In genomic region chr3:195883160-195883559, GRCh38 we compare ENCODE assay signal across 21 cellular contexts.
"Had no signal": no experiment of that assay in that cellular context is flagged by ENCODE, and none has a peak within 500 bp of the region (broad histone marks: within the 10 kb centered on the region; RNA-seq: fewer than 3 reads in every experiment).

No MANE protein-coding gene starts in this region.

- H3K9me3 Mint-ChIP-seq: endodermal cell; memory B cell; mesothelial cell of epicardium; natural killer cell; stimulated activated memory B cell treated with anti-CD40 and anti-IgM and Interleukin-4, amounts not matched to agents 10 μg/mL and 1 μg/mL and 100 μg/mL, for 72 hours; stimulated activated naive CD8-positive, alpha-beta T cell treated with anti-CD3 and anti-CD28 coated beads, Interleukin-15, Interleukin-2, amounts not matched to agents 100 ng/mL and 50 ng/mL, for 24 hours had no signal

- H3K27ac ChIP-seq: colonic mucosa, heart left ventricle, left lung, lower lobe of right lung, tibial nerve, upper lobe of right lung, vagina had no signal

- H3K36me3 Mint-ChIP-seq: natural killer cell had no signal

- H3K9me3 ChIP-seq: colonic mucosa, heart left ventricle, left lung, lower lobe of right lung, right atrium auricular region, tibial nerve, upper lobe of right lung, vagina had no signal

- H3K27ac Mint-ChIP-seq: endodermal cell; memory B cell; mesothelial cell of epicardium; natural killer cell; stimulated activated memory B cell treated with anti-CD40 and anti-IgM and Interleukin-4, amounts not matched to agents 10 μg/mL and 1 μg/mL and 100 μg/mL, for 72 hours; stimulated activated naive CD8-positive, alpha-beta T cell treated with anti-CD3 and anti-CD28 coated beads, Interleukin-15, Interleukin-2, amounts not matched to agents 100 ng/mL and 50 ng/mL, for 24 hours had no signal

- H3K4me3 Mint-ChIP-seq: endodermal cell; memory B cell; mesothelial cell of epicardium; natural killer cell; stimulated activated memory B cell treated with anti-CD40 and anti-IgM and Interleukin-4, amounts not matched to agents 10 μg/mL and 1 μg/mL and 100 μg/mL, for 72 hours; stimulated activated naive CD8-positive, alpha-beta T cell treated with anti-CD3 and anti-CD28 coated beads, Interleukin-15, Interleukin-2, amounts not matched to agents 100 ng/mL and 50 ng/mL, for 24 hours had no signal

- H3K27me3 ChIP-seq: colonic mucosa, heart left ventricle, left lung, right atrium auricular region, tibial nerve, upper lobe of right lung, vagina had no signal

- H3K27me3 Mint-ChIP-seq: memory B cell; stimulated activated memory B cell treated with anti-CD40 and anti-IgM and Interleukin-4, amounts not matched to agents 10 μg/mL and 1 μg/mL and 100 μg/mL, for 72 hours; stimulated activated naive CD8-positive, alpha-beta T cell treated with anti-CD3 and anti-CD28 coated beads, Interleukin-15, Interleukin-2, amounts not matched to agents 100 ng/mL and 50 ng/mL, for 24 hours had no signal

- H3K36me3 ChIP-seq: colonic mucosa had no signal

- H3K4me3 ChIP-seq: colonic mucosa, heart left ventricle, left lung, lower lobe of right lung, right atrium auricular region, tibial nerve, upper lobe of right lung, vagina had no signal

- H3K4me1 Mint-ChIP-seq: mesothelial cell of epicardium; stimulated activated memory B cell treated with anti-CD40 and anti-IgM and Interleukin-4, amounts not matched to agents 10 μg/mL and 1 μg/mL and 100 μg/mL, for 72 hours had no signal

- ATAC-seq: heart left ventricle; left lung; lower lobe of right lung; natural killer cell; stimulated activated memory B cell treated with anti-CD40 and anti-IgM and Interleukin-4, amounts not matched to agents 10 μg/mL and 1 μg/mL and 100 μg/mL, for 72 hours; upper lobe of right lung had no signal

- DNase-seq: cerebellar nuclear complex; colonic mucosa; dermis blood vessel endothelial cell; endodermal cell; foreskin melanocyte; hypothalamus; lower lobe of right lung; natural killer cell; stimulated activated CD4-positive, alpha-beta T cell treated with anti-CD3 and anti-CD28 coated beads, Interleukin-15, amount 100 ng/mL, for 24 hours; stimulated activated CD4-positive, alpha-beta T cell treated with anti-CD3 and anti-CD28 coated beads, Interleukin-1b, Interleukin-23, amount 100 ng/mL, for 48 hours; stimulated activated CD4-positive, alpha-beta T cell treated with anti-CD3 and anti-CD28 coated beads, Interleukin-4, amount 100 ng/mL, for 24 hours; upper lobe of right lung had no signal
